ENCODE assay signal across 11 cellular contexts in genomic region chrX:83535417-83536244, GRCh38. TPM values are rescaled to one million over a fixed set of nuclear protein-coding genes. Genes with fewer than 3 reads are reported as not detected.
DNase-seq lines count a peak whose midpoint lies in the region; ATAC-seq, FAIRE-seq and TF ChIP-seq lines count a peak whose summit lies in the region.
"Had no signal": no experiment of that assay in that cellular context is flagged by ENCODE, and none has a peak within 500 bp of the region (broad histone marks: within the 10 kb centered on the region; RNA-seq: fewer than 3 reads in every experiment).

No MANE protein-coding gene starts in this region.

- no peaks in the 10 kb centered on the region for H3K4me1 Mint-ChIP-seq in activated naive CD8-positive, alpha-beta T cell treated with anti-CD3 and anti-CD28 coated beads, Interleukin-2, amount 50 U/mL, for 24 hours

- H3K36me3 Mint-ChIP-seq in activated naive CD8-positive, alpha-beta T cell treated with anti-CD3 and anti-CD28 coated beads, Interleukin-2, amount 50 U/mL, for 24 hours (ENCODE audit: low read depth): no peaks in the 10 kb centered on the region

- H3K27ac ChIP-seq in right cardiac atrium (ENCODE audit: low read length) (no peak overlapping the region), heart right ventricle (no peak overlapping the region), urinary bladder (ENCODE audit: low read depth) (no peak overlapping the region)
- H3K27ac ChIP-seq: BLaER1 treated with 17β-estradiol and CSF1 and Interleukin-3, amounts not matched to agents 10 nM and 100 nM; Peyer's patch had no signal

- TF ChIP-seq CTCF in heart right ventricle (IDR thresholded peaks at IDR 0.05): no peak

- no peaks in the 10 kb centered on the region for H3K9me3 Mint-ChIP-seq in activated naive CD8-positive, alpha-beta T cell treated with anti-CD3 and anti-CD28 coated beads, Interleukin-2, amount 50 U/mL, for 24 hours

- H3K27me3 Mint-ChIP-seq in activated naive CD8-positive, alpha-beta T cell treated with anti-CD3 and anti-CD28 coated beads, Interleukin-2, amount 50 U/mL, for 24 hours: no peaks in the 10 kb centered on the region

- intact Hi-C loops in right cardiac atrium (cut with DNase I): no loop called here
- intact Hi-C loops in heart right ventricle (cut with DNase I): no loop called here

- H3K4me3 ChIP-seq in right cardiac atrium (ENCODE audit: low read length) (peak overlapping the region; percentile 22), heart right ventricle (peak overlapping the region in 1 of 10 donors; percentile 5), urinary bladder (ENCODE audit: low read depth, low read length) (peak overlapping the region; percentile 25)
- H3K4me3 ChIP-seq: BLaER1 treated with 17β-estradiol and CSF1 and Interleukin-3, amounts not matched to agents 10 nM and 100 nM had no signal

- no peaks in the 10 kb centered on the region for H3K27me3 ChIP-seq in right cardiac atrium (ENCODE audit: control insufficient read depth, insufficient read depth)
- peaks cover 0 to 7% (median 0%) of the 10 kb centered on the region in 7 donors for H3K27me3 ChIP-seq in heart right ventricle
- H3K27me3 ChIP-seq: Peyer's patch had no signal

- FAIRE-seq in HTR-8/SVneo (lab: Jason Lieb, UNC): no peak

- 58% methylated on average over 7 of the region's 7 CpGs for WGBS in right cardiac atrium
- 62 to 70% methylated on average over 7 of the region's 7 CpGs for WGBS in heart right ventricle, 2 donors
- WGBS in urinary bladder: 66% methylated on average over 7 of the region's 7 CpGs

- no peak overlapping the region for H3K27ac Mint-ChIP-seq in activated naive CD8-positive, alpha-beta T cell treated with anti-CD3 and anti-CD28 coated beads, Interleukin-2, amount 50 U/mL, for 24 hours

- H3K4me1 ChIP-seq in right cardiac atrium (ENCODE audit: control insufficient read depth, insufficient read depth, low read length) (no peaks in the 10 kb centered on the region), heart right ventricle (no peaks in the 10 kb centered on the region), urinary bladder (ENCODE audit: insufficient read depth) (no peaks in the 10 kb centered on the region)
- H3K4me1 ChIP-seq: BLaER1 treated with 17β-estradiol and CSF1 and Interleukin-3, amounts not matched to agents 10 nM and 100 nM; Peyer's patch had no signal

- H3K4me3 Mint-ChIP-seq in activated naive CD8-positive, alpha-beta T cell treated with anti-CD3 and anti-CD28 coated beads, Interleukin-2, amount 50 U/mL, for 24 hours: peak overlapping the region; percentile 21

- no peak for ATAC-seq in right cardiac atrium
- ATAC-seq in heart right ventricle: no peak
- peak; percentile 61 for ATAC-seq in HG03520 (IDR thresholded peaks at IDR 0.05; ENCODE audit: unreplicated experiment)
- ATAC-seq in activated naive CD8-positive, alpha-beta T cell treated with anti-CD3 and anti-CD28 coated beads, Interleukin-2, amount 50 U/mL, for 24 hours: no peak

- DNase-seq in right cardiac atrium (no peak), heart right ventricle (no peak), DMS153 treated with DMSO at 0.1 percent for 48 hours (lab: John Stamatoyannopoulos, UW; ENCODE audit: unreplicated experiment) (no peak), HTR-8/SVneo (ENCODE audit: insufficient read length, low spot score) (no peak)
- DNase-seq in activated naive CD8-positive, alpha-beta T cell treated with anti-CD3 and anti-CD28 coated beads, Interleukin-2, amount 50 U/mL, for 24 hours: no peak
- DNase-seq in activated CD4-positive, CD25-positive, alpha-beta regulatory T cell (lab: John Stamatoyannopoulos, UW): no peak
- DNase-seq: Peyer's patch had no signal

- H3K36me3 ChIP-seq in heart right ventricle: no peaks in the 10 kb centered on the region
- H3K36me3 ChIP-seq in urinary bladder (ENCODE audit: insufficient read depth): no peaks in the 10 kb centered on the region
- H3K36me3 ChIP-seq: BLaER1 treated with 17β-estradiol and CSF1 and Interleukin-3, amounts not matched to agents 10 nM and 100 nM; Peyer's patch had no signal

- H3K9me3 ChIP-seq in right cardiac atrium (ENCODE audit: control insufficient read depth, low read length): no peaks in the 10 kb centered on the region
- no peaks in the 10 kb centered on the region for H3K9me3 ChIP-seq in heart right ventricle
- H3K9me3 ChIP-seq: BLaER1 treated with 17β-estradiol and CSF1 and Interleukin-3, amounts not matched to agents 10 nM and 100 nM; Peyer's patch had no signal

RNA-seq across cellular contexts. Expression of gene POU3F4, which starts 27.5 kb away (rescaled TPM):
- total RNA-seq in right cardiac atrium (not detected), heart right ventricle (not detected), urinary bladder (not detected)
- polyA plus RNA-seq in right cardiac atrium (not detected), heart right ventricle (not detected), urinary bladder (not detected)
- total RNA-seq: Peyer's patch, skeletal muscle tissue had no signal
